25 cellular contexts compared by ENCODE assay signal in genomic region chrX:148649145-148649645, GRCh38.
"Had no signal": no experiment of that assay in that cellular context is flagged by ENCODE, and none has a peak within 500 bp of the region (broad histone marks: within the 10 kb centered on the region; RNA-seq: fewer than 3 reads in every experiment).

No MANE protein-coding gene starts in this region.

- ATAC-seq: activated CD8-positive, alpha-beta T cell treated with anti-CD3 and anti-CD28 coated beads, Interleukin-2, amount 10 ng/mL, durations not matched to agents 7 days and 5 days; effector memory CD8-positive, alpha-beta T cell; heart left ventricle; left cardiac atrium; right lobe of liver; T-cell; upper lobe of right lung had no signal

- H3K4me1 ChIP-seq: colonic mucosa, esophagus muscularis mucosa, heart left ventricle, right lobe of liver, thyroid gland, upper lobe of right lung had no signal

- H3K27me3 ChIP-seq: brain microvascular endothelial cell, colonic mucosa, esophagus muscularis mucosa, heart left ventricle, right lobe of liver, thyroid gland, upper lobe of right lung had no signal

- H3K27ac ChIP-seq: brain microvascular endothelial cell, colonic mucosa, dorsolateral prefrontal cortex, esophagus muscularis mucosa, heart left ventricle, right lobe of liver, skin epidermis, thyroid gland, upper lobe of right lung, WERI-Rb-1 had no signal

- DNase-seq: activated CD4-positive, alpha-beta T cell treated with anti-CD3 and anti-CD28 coated beads, Interleukin-2, amount 10 ng/mL, durations not matched to agents 7 days and 5 days; activated CD4-positive, CD25-positive, alpha-beta regulatory T cell treated with anti-CD3 and anti-CD28 coated beads, Interleukin-2, amount 50 U/mL, for 72 hours; activated CD8-positive, alpha-beta T cell treated with anti-CD3 and anti-CD28 coated beads, Interleukin-2, amount 10 ng/mL, durations not matched to agents 7 days and 5 days; activated naive CD4-positive, alpha-beta T cell treated with Interleukin-2 at 50 U/mL for 16 hours; activated naive CD8-positive, alpha-beta T cell treated with anti-CD3 and anti-CD28 coated beads for 36 hours; amniotic stem cell; brain microvascular endothelial cell; central memory CD4-positive, alpha-beta T cell; colonic mucosa; dorsolateral prefrontal cortex; effector memory CD8-positive, alpha-beta T cell; heart left ventricle; islet precursor cell; left cardiac atrium; naive B cell; posterior cingulate gyrus; right lobe of liver; stimulated activated CD4-positive, alpha-beta T cell treated with anti-CD3 and anti-CD28 coated beads, Interleukin-1b, Interleukin-23, amount 100 ng/mL, for 48 hours; substantia nigra; T-cell; thyroid gland; upper lobe of right lung; WERI-Rb-1 had no signal

- H3K4me3 ChIP-seq: colonic mucosa, dorsolateral prefrontal cortex, esophagus muscularis mucosa, heart left ventricle, right lobe of liver, skin epidermis, thyroid gland, upper lobe of right lung had no signal

- H3K9me3 ChIP-seq: colonic mucosa, esophagus muscularis mucosa, heart left ventricle, right lobe of liver, thyroid gland, upper lobe of right lung had no signal

- H3K36me3 ChIP-seq: brain microvascular endothelial cell, colonic mucosa, esophagus muscularis mucosa, heart left ventricle, right lobe of liver, thyroid gland, upper lobe of right lung, WERI-Rb-1 had no signal
